ENCODE assay signal across 9 cellular contexts in genomic region chr1:205344010-205344808, GRCh38. TPM values are rescaled to one million over a fixed set of nuclear protein-coding genes. Genes with fewer than 3 reads are reported as not detected.
A peak's percentile ranks its signal among the peaks of the same experiment; 100 is the strongest.
DNase-seq lines count a peak whose midpoint lies in the region; ATAC-seq and TF ChIP-seq lines count a peak whose summit lies in the region.
"Had no signal": no experiment of that assay in that cellular context is flagged by ENCODE, and none has a peak within 500 bp of the region (broad histone marks: within the 10 kb centered on the region; RNA-seq: fewer than 3 reads in every experiment).

No MANE protein-coding gene starts in this region.

- H3K36me3 Mint-ChIP-seq in CD14-positive monocyte = peaks cover 3 to 7% of the 10 kb centered on the region in 2 donors
- no peaks in the 10 kb centered on the region for H3K36me3 Mint-ChIP-seq in progenitor cell of endocrine pancreas (ENCODE audit: insufficient read depth)

- H3K9me3 Mint-ChIP-seq in CD14-positive monocyte (peaks cover 0 to 12% (median 5%) of the 10 kb centered on the region in 7 donors), progenitor cell of endocrine pancreas (ENCODE audit: low read depth) (no peaks in the 10 kb centered on the region)

- H3K27me3 Mint-ChIP-seq in CD14-positive monocyte (ENCODE audit: low read depth in 3 of 3) (peaks cover 47 to 69% (median 58%) of the 10 kb centered on the region in 3 donors), progenitor cell of endocrine pancreas (peaks cover 84% of the 10 kb centered on the region)

- peak; percentile 57 for DNase-seq in CD14-positive monocyte (ENCODE audit: low spot score)
- peak; percentile 39 for DNase-seq in NCI-H2227 treated with DMSO at 0.1 percent for 48 hours (lab: John Stamatoyannopoulos, UW)
- peak; percentile 31 for DNase-seq in activated T-helper 9 cell treated with anti-CD3 and anti-CD28 coated beads, Interleukin-2, amount 50 U/mL, for 16 hours (ENCODE audit: low read depth)
- peak in 39 of 42 donors; percentile 25 to 76 (median 51) for DNase-seq in head of caudate nucleus
- DNase-seq in progenitor cell of endocrine pancreas (ENCODE audit: low spot score, unreplicated experiment) = peak; percentile 20
- no peak for DNase-seq in NCI-H1694 treated with DMSO at 0.1 percent for 48 hours (lab: John Stamatoyannopoulos, UW)

- no peak for ATAC-seq in GM18517 (IDR thresholded peaks at IDR 0.05; ENCODE audit: unreplicated experiment)
- no peak for ATAC-seq in GM21619 (IDR thresholded peaks at IDR 0.05; ENCODE audit: unreplicated experiment)

- intact Hi-C loops in CD14-positive monocyte (cut with micrococcal nuclease) = no loop called here
- intact Hi-C loops in head of caudate nucleus (cut with DNase I) = no loop called here

- peaks cover 17% of the 10 kb centered on the region for H3K4me1 Mint-ChIP-seq in CD14-positive monocyte
- peaks cover 8% of the 10 kb centered on the region for H3K4me1 Mint-ChIP-seq in progenitor cell of endocrine pancreas (ENCODE audit: low read depth)

- H3K4me3 Mint-ChIP-seq in CD14-positive monocyte (peak overlapping the region; percentile 37 to 59), progenitor cell of endocrine pancreas (ENCODE audit: low read depth) (peak overlapping the region; percentile 67)

- no peak overlapping the region for H3K27ac Mint-ChIP-seq in CD14-positive monocyte
- peak overlapping the region; percentile 29 for H3K27ac Mint-ChIP-seq in progenitor cell of endocrine pancreas

- TF ChIP-seq CTCF in CD14-positive monocyte (IDR thresholded peaks at IDR 0.05) = no peak
- TF ChIP-seq CTCF in progenitor cell of endocrine pancreas (IDR thresholded peaks at IDR 0.05; ENCODE audit: unreplicated experiment) = no peak

RNA-seq across cellular contexts. Expression of gene KLHDC8A, which starts 12.5 kb away (rescaled TPM):
- polyA plus RNA-seq in CD14-positive monocyte = not detected
- 0.18 and 0.36 TPM in 2 replicates for total RNA-seq in progenitor cell of endocrine pancreas
- total RNA-seq: subcutaneous adipose tissue had no signal

RNA-seq across cellular contexts. Expression of gene NUAK2, which starts 22.7 kb away (rescaled TPM):
- polyA plus RNA-seq in CD14-positive monocyte = 10 to 100 TPM in 1 of 2 donors, 1 to 10 TPM in 1; 9.1 to 21.9 TPM
- 4.5 and 5.6 TPM in 2 replicates for total RNA-seq in progenitor cell of endocrine pancreas
